In the genomic region with DNA sequence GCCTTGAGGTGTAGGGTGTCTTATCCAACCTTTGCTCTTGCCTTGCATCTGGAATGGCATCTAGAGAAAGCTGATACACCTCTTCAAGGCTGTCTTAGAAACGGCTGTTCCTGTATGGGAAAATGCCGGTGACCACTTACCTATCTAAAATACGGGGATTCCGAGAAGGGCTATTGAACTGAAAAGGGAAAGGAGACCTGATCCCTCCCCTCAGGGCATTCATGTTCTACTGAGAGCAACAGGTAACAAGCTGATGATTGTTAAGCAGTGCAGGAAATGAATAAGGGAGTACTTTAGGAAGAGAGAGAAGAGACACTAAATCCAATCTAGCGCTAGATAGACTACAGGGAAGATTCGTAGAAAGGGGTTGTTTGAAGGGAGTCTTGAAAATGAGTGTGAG, we compare ENCODE assay signal across 32 cellular contexts.
"Had no signal": no experiment of that assay in that cellular context is flagged by ENCODE, and none has a peak within 500 bp of the region (broad histone marks: within the 10 kb centered on the region; RNA-seq: fewer than 3 reads in every experiment).

No MANE protein-coding gene starts in this region.

- H3K27me3 Mint-ChIP-seq: activated CD4-positive, alpha-beta T cell treated with anti-CD3 and anti-CD28 coated beads, Interleukin-2, amount 10 ng/mL, durations not matched to agents 24 days and 14 days; activated CD8-positive, alpha-beta T cell treated with anti-CD3 and anti-CD28 coated beads for 36 hours; activated T-cell treated with anti-CD3 and anti-CD28 coated beads, Interleukin-2, amount 50 U/mL, for 24 hours; T-cell; T-helper 17 cell had no signal

- H3K4me3 ChIP-seq: adrenal gland, body of pancreas, breast epithelium had no signal

- H3K4me1 ChIP-seq: adrenal gland, body of pancreas, breast epithelium had no signal

- H3K27ac Mint-ChIP-seq: activated CD4-positive, alpha-beta T cell treated with anti-CD3 and anti-CD28 coated beads, Interleukin-2, amount 10 ng/mL, durations not matched to agents 24 days and 14 days; activated CD8-positive, alpha-beta T cell treated with anti-CD3 and anti-CD28 coated beads for 36 hours; activated naive CD4-positive, alpha-beta T cell treated with anti-CD3 and anti-CD28 coated beads for 36 hours; activated naive CD4-positive, alpha-beta T cell treated with anti-CD3 and anti-CD28 coated beads, Interleukin-2, amount 50 U/mL, for 72 hours; activated T-cell treated with anti-CD3 and anti-CD28 coated beads, Interleukin-2, amount 50 U/mL, for 24 hours; activated T-helper 2 cell treated with anti-CD3 and anti-CD28 coated beads, Interferon-gamma antibody, Interleukin-2, Interleukin-4, amounts not matched to agents 10 μg/mL and 5 μg/mL and 100 μg/mL, durations not matched to agents 14 hours and 24 hours and 36 hours; T-cell; T-helper 17 cell had no signal

- DNase-seq: activated CD4-positive, alpha-beta T cell treated with anti-CD3 and anti-CD28 coated beads for 1 hour; activated CD4-positive, alpha-beta T cell treated with anti-CD3 and anti-CD28 coated beads, Interleukin-2, amount 10 ng/mL, durations not matched to agents 24 days and 14 days; activated CD4-positive, alpha-beta T cell treated with anti-CD3 and anti-CD28 coated beads, Interleukin-2, amount 50 U/mL, for 4 hours; activated CD4-positive, CD25-positive, alpha-beta regulatory T cell; activated CD8-positive, alpha-beta T cell treated with anti-CD3 and anti-CD28 coated beads for 36 hours; activated gamma-delta T cell; activated naive CD4-positive, alpha-beta T cell treated with anti-CD3 and anti-CD28 coated beads for 36 hours; activated T-cell treated with anti-CD3 and anti-CD28 coated beads, Interleukin-2, amount 50 U/mL, for 24 hours; adrenal gland; body of pancreas; MM.1S; MV-4-11; NCI-H1092; NCI-H1436 treated with DMSO at 0.1 percent for 48 hours; NCI-H1694 treated with DMSO at 0.1 percent for 48 hours; NCI-H2029; NCI-H2171 treated with DMSO at 0.1 percent for 48 hours; NCI-H2227 treated with DMSO at 0.1 percent for 48 hours; NCI-H446; NCI-H510A treated with DMSO at 0.1 percent for 48 hours; NCI-H526 treated with DMSO at 0.1 percent for 48 hours; NCI-H82; SIG-M5; T-cell; T-helper 17 cell had no signal

- H3K4me2 ChIP-seq: KMS-11 had no signal

- H3K27me3 ChIP-seq: adrenal gland, body of pancreas, breast epithelium had no signal

- H3K36me3 Mint-ChIP-seq: activated naive CD4-positive, alpha-beta T cell treated with anti-CD3 and anti-CD28 coated beads, Interleukin-2, amount 50 U/mL, for 72 hours; T-cell had no signal

- H3K27ac ChIP-seq: adrenal gland, body of pancreas, breast epithelium, KMS-11, VCaP had no signal

- H3K9me3 Mint-ChIP-seq: activated CD4-positive, alpha-beta T cell treated with anti-CD3 and anti-CD28 coated beads, Interleukin-2, amount 10 ng/mL, durations not matched to agents 24 days and 14 days; activated naive CD4-positive, alpha-beta T cell treated with anti-CD3 and anti-CD28 coated beads for 36 hours; activated T-helper 2 cell treated with anti-CD3 and anti-CD28 coated beads, Interferon-gamma antibody, Interleukin-2, Interleukin-4, amounts not matched to agents 10 μg/mL and 5 μg/mL and 100 μg/mL, durations not matched to agents 14 hours and 24 hours and 36 hours had no signal

- ATAC-seq: activated CD8-positive, alpha-beta T cell treated with anti-CD3 and anti-CD28 coated beads for 36 hours; activated naive CD4-positive, alpha-beta T cell treated with anti-CD3 and anti-CD28 coated beads, Interleukin-2, amount 50 U/mL, for 72 hours; body of pancreas; Panc1; SK-N-SH treated with all-trans-retinoic acid at 6 μM for 48 hours; T-cell; T-helper 17 cell had no signal

- H3K4me1 Mint-ChIP-seq: activated CD4-positive, alpha-beta T cell treated with anti-CD3 and anti-CD28 coated beads, Interleukin-2, amount 10 ng/mL, durations not matched to agents 24 days and 14 days; T-cell; T-helper 17 cell had no signal

- H3K9ac ChIP-seq: KMS-11 had no signal

- H3K4me3 Mint-ChIP-seq: activated CD4-positive, alpha-beta T cell treated with anti-CD3 and anti-CD28 coated beads, Interleukin-2, amount 10 ng/mL, durations not matched to agents 24 days and 14 days; activated CD8-positive, alpha-beta T cell treated with anti-CD3 and anti-CD28 coated beads for 36 hours; activated naive CD4-positive, alpha-beta T cell treated with anti-CD3 and anti-CD28 coated beads for 36 hours; activated T-cell treated with anti-CD3 and anti-CD28 coated beads, Interleukin-2, amount 50 U/mL, for 24 hours; T-cell; T-helper 17 cell had no signal

- H3K36me3 ChIP-seq: adrenal gland, breast epithelium had no signal
